9 cellular contexts compared by ENCODE assay signal in genomic region chr15:60649845-60650548, GRCh38.
DNase-seq lines count a peak whose midpoint lies in the region; TF ChIP-seq lines count a peak whose summit lies in the region.
"Had no signal": no experiment of that assay in that cellular context is flagged by ENCODE, and none has a peak within 500 bp of the region (broad histone marks: within the 10 kb centered on the region; RNA-seq: fewer than 3 reads in every experiment).

No MANE protein-coding gene starts in this region.

- H3K27ac ChIP-seq in esophagus squamous epithelium, result peak overlapping the region; percentile 17 to 76 (median 43)
- H3K27ac ChIP-seq in thymus (ENCODE audit: low read depth), result peak overlapping the region; percentile 48
- H3K27ac ChIP-seq: SK-N-MC had no signal

- H3K36me3 Mint-ChIP-seq in progenitor cell of endocrine pancreas (ENCODE audit: insufficient read depth), result no peaks in the 10 kb centered on the region

- H3K27ac Mint-ChIP-seq in progenitor cell of endocrine pancreas, result no peak overlapping the region

- no peak for TF ChIP-seq CTCF in esophagus squamous epithelium (IDR thresholded peaks at IDR 0.05)
- no peak for TF ChIP-seq CTCF in progenitor cell of endocrine pancreas (IDR thresholded peaks at IDR 0.05; ENCODE audit: unreplicated experiment)
- no peak for TF ChIP-seq CTCF in foreskin fibroblast (IDR thresholded peaks at IDR 0.05; ENCODE audit: low read depth, low read length)

- H3K4me1 ChIP-seq in esophagus squamous epithelium (peaks cover 12 to 60% (median 20%) of the 10 kb centered on the region in 3 donors), thymus (ENCODE audit: control insufficient read depth, insufficient read depth, low read length) (peaks cover 5% of the 10 kb centered on the region)

- H3K9me3 ChIP-seq in esophagus squamous epithelium, result no peaks in the 10 kb centered on the region
- H3K9me3 ChIP-seq in thymus (ENCODE audit: control insufficient read depth), result no peaks in the 10 kb centered on the region

- H3K36me3 ChIP-seq in esophagus squamous epithelium, result no peaks in the 10 kb centered on the region
- H3K36me3 ChIP-seq in thymus (ENCODE audit: control insufficient read depth, insufficient read depth), result no peaks in the 10 kb centered on the region

- WGBS in esophagus squamous epithelium, 2 donors, result 50 to 62% methylated on average over 10 of the region's 10 CpGs
- 21% methylated on average over 10 of the region's 10 CpGs for WGBS in thymus

- H3K4me3 ChIP-seq in esophagus squamous epithelium (no peak overlapping the region), thymus (ENCODE audit: low read length) (no peak overlapping the region), foreskin fibroblast (ENCODE audit: low read depth in 1 of 2, low read length in 2 of 2) (no peak overlapping the region)
- H3K4me3 ChIP-seq: SK-N-MC had no signal

- peaks cover 10% of the 10 kb centered on the region for H3K4me1 Mint-ChIP-seq in progenitor cell of endocrine pancreas (ENCODE audit: low read depth)

- H3K4me3 Mint-ChIP-seq in progenitor cell of endocrine pancreas (ENCODE audit: low read depth), result no peak overlapping the region

- H3K9me3 Mint-ChIP-seq in progenitor cell of endocrine pancreas (ENCODE audit: low read depth), result no peaks in the 10 kb centered on the region

- intact Hi-C loops in esophagus squamous epithelium (cut with DNase I), result no loop called here

- H3K27me3 ChIP-seq in esophagus squamous epithelium (no peaks in the 10 kb centered on the region), thymus (ENCODE audit: control insufficient read depth, insufficient read depth) (no peaks in the 10 kb centered on the region)

- DNase-seq in activated gamma-delta T cell treated with Interleukin-2 at 50 U/mL for 16 hours, result peak; percentile 31
- DNase-seq in activated gamma-delta T cell (lab: John Stamatoyannopoulos, UW), result no peak
- DNase-seq in T-helper 22 cell (ENCODE audit: low read depth), result peak; percentile 26
- no peak for DNase-seq in esophagus squamous epithelium (lab: John Stamatoyannopoulos, UW)
- no peak for DNase-seq in DMS114 treated with DMSO at 0.1 percent for 48 hours (lab: John Stamatoyannopoulos, UW; ENCODE audit: unreplicated experiment)
- no peak for DNase-seq in progenitor cell of endocrine pancreas (ENCODE audit: low spot score, unreplicated experiment)
- no peak for DNase-seq in foreskin fibroblast

- H3K27me3 Mint-ChIP-seq in progenitor cell of endocrine pancreas, result peaks cover 2% of the 10 kb centered on the region

- no peak for TF ChIP-seq POLR2A in esophagus squamous epithelium (IDR thresholded peaks at IDR 0.05)

Comparison
In these comparisons a context has a peak if more than half of its experiments do, and no peak if none do; other contexts are left out.
1. DNase-seq: peak in activated gamma-delta T cell treated with Interleukin-2 at 50 U/mL for 16 hours (single experiment) and T-helper 22 cell (single experiment); none in activated gamma-delta T cell (single experiment), esophagus squamous epithelium (single experiment), DMS114 treated with DMSO at 0.1 percent for 48 hours (single experiment), progenitor cell of endocrine pancreas (single experiment) and foreskin fibroblast (0 of 2).